Comparison of ENCODE assay signal across 1 cellular context in the genomic region with DNA sequence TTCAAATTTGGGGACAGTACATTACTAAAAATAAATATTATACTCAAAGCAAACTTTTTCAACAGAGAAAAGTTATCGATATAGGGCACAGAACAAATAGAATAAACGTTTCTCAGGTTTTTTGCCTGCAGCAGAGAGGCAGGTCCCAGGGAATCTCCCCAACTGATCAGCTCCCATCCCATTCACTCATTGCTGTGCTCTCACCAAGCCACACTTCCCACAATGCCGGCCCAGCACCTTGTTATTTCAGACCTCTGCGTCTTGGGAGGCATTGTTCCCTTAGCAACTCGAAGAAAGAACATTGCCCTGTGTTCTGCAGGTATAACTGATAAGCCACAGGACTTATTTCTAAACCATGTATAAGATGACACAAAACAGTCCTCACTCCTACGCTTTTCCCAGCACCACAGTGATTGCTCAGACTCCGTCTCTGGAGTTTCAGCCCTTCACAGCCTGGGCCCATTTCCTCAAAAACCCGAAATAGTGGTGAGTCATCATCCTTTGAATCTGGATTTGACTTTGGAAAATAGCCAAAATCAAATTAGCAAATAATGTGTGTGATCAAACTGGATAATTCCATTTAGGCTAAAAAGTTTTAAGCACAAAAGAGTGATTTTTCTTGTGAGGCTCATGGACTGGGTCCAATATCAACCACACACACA.
TF ChIP-seq lines count a peak whose summit lies in the region.

No MANE protein-coding gene starts in this region.

TF ChIP-seq in SK-N-SH, 30 proteins besides CTCF, POLR2A, EP300 and RAD21 (continued from another document):
- TF ChIP-seq FOXJ3 (CRISPR knock-in tag; IDR thresholded peaks at IDR 0.05) (no peak), RCOR1 (IDR thresholded peaks at IDR 0.05; ENCODE audit: low read length) (no peak), POLR2AphosphoS5 (IDR thresholded peaks at IDR 0.05; ENCODE audit: low read depth, low read length) (peak; percentile 52; the same call in 1 of the 2 replicates), JUND (IDR thresholded peaks at IDR 0.05) (peak; percentile 86), TEAD4 (IDR thresholded peaks at IDR 0.05; ENCODE audit: borderline replicate concordance, insufficient read depth) (peak; percentile 73), CHD2 (IDR thresholded peaks at IDR 0.05; ENCODE audit: low read length, partially characterized antibody) (no peak), GATA2 (CRISPR knock-in tag; IDR thresholded peaks at IDR 0.05) (no peak), SMC3 (IDR thresholded peaks at IDR 0.05; ENCODE audit: low read depth, low read length) (no peak), ELF1 (IDR thresholded peaks at IDR 0.05) (peak; percentile 50; the same call in 1 of the 2 replicates), TAF1 (IDR thresholded peaks at IDR 0.05; ENCODE audit: borderline replicate concordance, low read depth, low read length) (0 out of 2 replicates have a peak, but pooled peaks have one; percentile 8), TCF12 (IDR thresholded peaks at IDR 0.05) (peak; percentile 91), EZH2phosphoT487 (IDR thresholded peaks at IDR 0.05; ENCODE audit: borderline replicate concordance, low read depth) (no peak), RXRA (IDR thresholded peaks at IDR 0.05; ENCODE audit: borderline replicate concordance, low read depth) (no peak; the same call in 1 of the 2 replicates), NFIC (IDR thresholded peaks at IDR 0.05; ENCODE audit: borderline replicate concordance) (peak; percentile 92)
- TF ChIP-seq, protein P1, sequence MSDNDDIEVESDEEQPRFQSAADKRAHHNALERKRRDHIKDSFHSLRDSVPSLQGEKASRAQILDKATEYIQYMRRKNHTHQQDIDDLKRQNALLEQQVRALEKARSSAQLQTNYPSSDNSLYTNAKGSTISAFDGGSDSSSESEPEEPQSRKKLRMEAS (IDR thresholded peaks at IDR 0.05; ENCODE audit: low read depth) = 0 out of 2 replicates have a peak, but pooled peaks have one; percentile 42
- TF ChIP-seq, protein P2, sequence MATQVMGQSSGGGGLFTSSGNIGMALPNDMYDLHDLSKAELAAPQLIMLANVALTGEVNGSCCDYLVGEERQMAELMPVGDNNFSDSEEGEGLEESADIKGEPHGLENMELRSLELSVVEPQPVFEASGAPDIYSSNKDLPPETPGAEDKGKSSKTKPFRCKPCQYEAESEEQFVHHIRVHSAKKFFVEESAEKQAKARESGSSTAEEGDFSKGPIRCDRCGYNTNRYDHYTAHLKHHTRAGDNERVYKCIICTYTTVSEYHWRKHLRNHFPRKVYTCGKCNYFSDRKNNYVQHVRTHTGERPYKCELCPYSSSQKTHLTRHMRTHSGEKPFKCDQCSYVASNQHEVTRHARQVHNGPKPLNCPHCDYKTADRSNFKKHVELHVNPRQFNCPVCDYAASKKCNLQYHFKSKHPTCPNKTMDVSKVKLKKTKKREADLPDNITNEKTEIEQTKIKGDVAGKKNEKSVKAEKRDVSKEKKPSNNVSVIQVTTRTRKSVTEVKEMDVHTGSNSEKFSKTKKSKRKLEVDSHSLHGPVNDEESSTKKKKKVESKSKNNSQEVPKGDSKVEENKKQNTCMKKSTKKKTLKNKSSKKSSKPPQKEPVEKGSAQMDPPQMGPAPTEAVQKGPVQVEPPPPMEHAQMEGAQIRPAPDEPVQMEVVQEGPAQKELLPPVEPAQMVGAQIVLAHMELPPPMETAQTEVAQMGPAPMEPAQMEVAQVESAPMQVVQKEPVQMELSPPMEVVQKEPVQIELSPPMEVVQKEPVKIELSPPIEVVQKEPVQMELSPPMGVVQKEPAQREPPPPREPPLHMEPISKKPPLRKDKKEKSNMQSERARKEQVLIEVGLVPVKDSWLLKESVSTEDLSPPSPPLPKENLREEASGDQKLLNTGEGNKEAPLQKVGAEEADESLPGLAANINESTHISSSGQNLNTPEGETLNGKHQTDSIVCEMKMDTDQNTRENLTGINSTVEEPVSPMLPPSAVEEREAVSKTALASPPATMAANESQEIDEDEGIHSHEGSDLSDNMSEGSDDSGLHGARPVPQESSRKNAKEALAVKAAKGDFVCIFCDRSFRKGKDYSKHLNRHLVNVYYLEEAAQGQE (IDR thresholded peaks at IDR 0.05; ENCODE audit: low read depth, low read length) = no peak
- TF ChIP-seq, protein P3, sequence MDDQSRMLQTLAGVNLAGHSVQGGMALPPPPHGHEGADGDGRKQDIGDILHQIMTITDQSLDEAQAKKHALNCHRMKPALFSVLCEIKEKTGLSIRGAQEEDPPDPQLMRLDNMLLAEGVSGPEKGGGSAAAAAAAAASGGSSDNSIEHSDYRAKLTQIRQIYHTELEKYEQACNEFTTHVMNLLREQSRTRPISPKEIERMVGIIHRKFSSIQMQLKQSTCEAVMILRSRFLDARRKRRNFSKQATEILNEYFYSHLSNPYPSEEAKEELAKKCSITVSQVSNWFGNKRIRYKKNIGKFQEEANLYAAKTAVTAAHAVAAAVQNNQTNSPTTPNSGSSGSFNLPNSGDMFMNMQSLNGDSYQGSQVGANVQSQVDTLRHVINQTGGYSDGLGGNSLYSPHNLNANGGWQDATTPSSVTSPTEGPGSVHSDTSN (IDR thresholded peaks at IDR 0.05) = peak; percentile 73
- TF ChIP-seq, protein P4, sequence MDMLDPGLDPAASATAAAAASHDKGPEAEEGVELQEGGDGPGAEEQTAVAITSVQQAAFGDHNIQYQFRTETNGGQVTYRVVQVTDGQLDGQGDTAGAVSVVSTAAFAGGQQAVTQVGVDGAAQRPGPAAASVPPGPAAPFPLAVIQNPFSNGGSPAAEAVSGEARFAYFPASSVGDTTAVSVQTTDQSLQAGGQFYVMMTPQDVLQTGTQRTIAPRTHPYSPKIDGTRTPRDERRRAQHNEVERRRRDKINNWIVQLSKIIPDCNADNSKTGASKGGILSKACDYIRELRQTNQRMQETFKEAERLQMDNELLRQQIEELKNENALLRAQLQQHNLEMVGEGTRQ (IDR thresholded peaks at IDR 0.05; ENCODE audit: borderline replicate concordance, low read depth, low read length) = no peak
- TF ChIP-seq, protein P5, sequence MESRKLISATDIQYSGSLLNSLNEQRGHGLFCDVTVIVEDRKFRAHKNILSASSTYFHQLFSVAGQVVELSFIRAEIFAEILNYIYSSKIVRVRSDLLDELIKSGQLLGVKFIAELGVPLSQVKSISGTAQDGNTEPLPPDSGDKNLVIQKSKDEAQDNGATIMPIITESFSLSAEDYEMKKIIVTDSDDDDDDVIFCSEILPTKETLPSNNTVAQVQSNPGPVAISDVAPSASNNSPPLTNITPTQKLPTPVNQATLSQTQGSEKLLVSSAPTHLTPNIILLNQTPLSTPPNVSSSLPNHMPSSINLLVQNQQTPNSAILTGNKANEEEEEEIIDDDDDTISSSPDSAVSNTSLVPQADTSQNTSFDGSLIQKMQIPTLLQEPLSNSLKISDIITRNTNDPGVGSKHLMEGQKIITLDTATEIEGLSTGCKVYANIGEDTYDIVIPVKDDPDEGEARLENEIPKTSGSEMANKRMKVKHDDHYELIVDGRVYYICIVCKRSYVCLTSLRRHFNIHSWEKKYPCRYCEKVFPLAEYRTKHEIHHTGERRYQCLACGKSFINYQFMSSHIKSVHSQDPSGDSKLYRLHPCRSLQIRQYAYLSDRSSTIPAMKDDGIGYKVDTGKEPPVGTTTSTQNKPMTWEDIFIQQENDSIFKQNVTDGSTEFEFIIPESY (IDR thresholded peaks at IDR 0.05; ENCODE audit: borderline replicate concordance, low read depth) = no peak
- TF ChIP-seq, protein P6, sequence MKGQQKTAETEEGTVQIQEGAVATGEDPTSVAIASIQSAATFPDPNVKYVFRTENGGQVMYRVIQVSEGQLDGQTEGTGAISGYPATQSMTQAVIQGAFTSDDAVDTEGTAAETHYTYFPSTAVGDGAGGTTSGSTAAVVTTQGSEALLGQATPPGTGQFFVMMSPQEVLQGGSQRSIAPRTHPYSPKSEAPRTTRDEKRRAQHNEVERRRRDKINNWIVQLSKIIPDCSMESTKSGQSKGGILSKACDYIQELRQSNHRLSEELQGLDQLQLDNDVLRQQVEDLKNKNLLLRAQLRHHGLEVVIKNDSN (IDR thresholded peaks at IDR 0.05; ENCODE audit: borderline replicate concordance, low read depth) = no peak
TF ChIP-seq in SK-N-SH: peak in this region for 13.
